Comparison of ENCODE assay signal across 20 cellular contexts in the genomic region with DNA sequence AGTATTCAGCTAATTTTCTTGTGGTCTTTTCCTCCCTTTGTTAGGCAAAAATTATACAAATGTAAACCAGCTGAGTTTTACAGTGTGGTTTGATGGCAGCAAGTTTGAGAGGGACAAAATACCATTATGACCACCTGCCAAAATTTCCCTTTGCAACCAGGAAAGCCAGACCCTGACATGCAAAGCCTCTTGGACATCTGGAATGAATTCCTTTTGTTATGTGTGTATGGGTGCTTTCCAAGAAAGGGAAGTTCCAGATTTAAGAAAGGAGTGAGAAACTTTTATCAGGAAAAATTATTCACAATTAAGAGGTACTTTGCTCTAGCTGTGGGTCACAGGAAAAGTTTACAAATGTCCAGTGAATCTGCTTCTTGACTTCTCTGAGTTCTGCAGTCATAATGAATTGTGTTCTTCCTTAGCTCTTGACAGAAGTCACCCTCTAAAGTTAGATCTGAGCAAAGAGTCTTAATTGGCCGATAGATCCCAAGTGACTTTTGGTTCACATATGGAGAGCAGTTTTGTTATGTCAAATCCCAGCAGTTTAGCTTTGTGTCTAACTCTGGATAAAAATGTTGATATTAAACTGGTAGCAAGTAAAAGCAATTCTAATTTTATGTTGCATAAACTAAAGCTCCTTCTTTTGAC.
DNase-seq lines count a peak whose midpoint lies in the region; ATAC-seq and TF ChIP-seq lines count a peak whose summit lies in the region.
"Had no signal": no experiment of that assay in that cellular context is flagged by ENCODE, and none has a peak within 500 bp of the region (broad histone marks: within the 10 kb centered on the region; RNA-seq: fewer than 3 reads in every experiment).

No MANE protein-coding gene starts in this region.

- no peaks in the 10 kb centered on the region for H3K79me1 ChIP-seq in neuronal stem cell (ENCODE audit: low read depth, low read length)

- H3K4me1 ChIP-seq in neuronal stem cell (ENCODE audit: control insufficient read depth in 2 of 2, insufficient read depth in 1 of 2, low read depth in 1 of 2, low read length in 2 of 2) (peaks cover 3 to 8% of the 10 kb centered on the region in 2 donors), right lobe of liver (peaks cover 3 to 19% (median 13%) of the 10 kb centered on the region in 4 donors)
- H3K4me1 ChIP-seq: colonic mucosa had no signal

- no peak overlapping the region for H3K4me3 ChIP-seq in MG63
- no peak overlapping the region for H3K4me3 ChIP-seq in neuronal stem cell (ENCODE audit: low read length in 2 of 2)
- no peak overlapping the region for H3K4me3 ChIP-seq in right lobe of liver
- H3K4me3 ChIP-seq: colonic mucosa, heart left ventricle, tibial artery had no signal

- ATAC-seq in right lobe of liver = no peak
- ATAC-seq: heart left ventricle, Right ventricle myocardium inferior, T-helper 17 cell had no signal

- no peak overlapping the region for H3K23ac ChIP-seq in neuronal stem cell (ENCODE audit: low read depth, low read length, poor library complexity)

- H3K4me2 ChIP-seq in neuronal stem cell (ENCODE audit: insufficient read depth, low read length, poor library complexity, severe bottlenecking) = no peak overlapping the region

- H3K36me3 ChIP-seq in MG63 = no peaks in the 10 kb centered on the region
- no peaks in the 10 kb centered on the region for H3K36me3 ChIP-seq in neuronal stem cell (replicated peaks in 1 of 2; ENCODE audit: control insufficient read depth in 2 of 2, insufficient read depth in 2 of 2, low read length in 2 of 2)
- no peaks in the 10 kb centered on the region for H3K36me3 ChIP-seq in right lobe of liver
- H3K36me3 ChIP-seq: BE2C, colonic mucosa, heart left ventricle, tibial artery had no signal

- peak overlapping the region; percentile 20 for H2AFZ ChIP-seq in neuronal stem cell (ENCODE audit: low read length)

- H4K8ac ChIP-seq in neuronal stem cell (ENCODE audit: low read depth, low read length) = no peak overlapping the region

- H4K91ac ChIP-seq in neuronal stem cell (ENCODE audit: low read depth, low read length, poor library complexity) = no peak overlapping the region

- H3K27ac ChIP-seq in neuronal stem cell (replicated peaks; ENCODE audit: low read length) = no peak overlapping the region
- no peak overlapping the region for H3K27ac ChIP-seq in right lobe of liver
- H3K27ac ChIP-seq: colonic mucosa, epithelial cell of prostate, heart left ventricle, tibial artery had no signal

- no peak overlapping the region for H2AK5ac ChIP-seq in neuronal stem cell (ENCODE audit: low read depth, low read length)

- TF ChIP-seq CTCF in right lobe of liver (IDR thresholded peaks at IDR 0.05) = no peak

- H2BK5ac ChIP-seq in neuronal stem cell (ENCODE audit: low read length) = no peak overlapping the region

- no peak overlapping the region for H3K18ac ChIP-seq in neuronal stem cell (ENCODE audit: low read length)

- H3K9ac ChIP-seq in neuronal stem cell (ENCODE audit: low read depth, low read length, poor library complexity) = no peak overlapping the region

- no peak overlapping the region for H3K14ac ChIP-seq in neuronal stem cell (ENCODE audit: low read length)

- DNase-seq in EL (peak; percentile 62), MG63 (peak; percentile 23), dedifferentiated amniotic fluid mesenchymal stem cell (ENCODE audit: extremely low spot score) (peak; percentile 46), neuronal stem cell (ENCODE audit: low spot score) (no peak), cerebellum (ENCODE audit: low spot score) (no peak), epidermal melanocyte (ENCODE audit: insufficient read length, low spot score) (no peak), SK-N-DZ (ENCODE audit: low spot score) (no peak), right lobe of liver (no peak)
- DNase-seq: activated B cell treated with CpG ODN at 0.5 μM for 24 hours; amniotic stem cell; BE2C; colonic mucosa; heart left ventricle; NCI-H1092 treated with DMSO at 0.1 percent for 48 hours; nucleus accumbens; stimulated activated CD4-positive, alpha-beta T cell treated with anti-CD3 and anti-CD28 coated beads, Interleukin-4, amount 100 ng/mL, for 4 hours; T-helper 17 cell; tibial artery had no signal

- no peak overlapping the region for H2BK15ac ChIP-seq in neuronal stem cell (ENCODE audit: low read length)

- H3K4ac ChIP-seq in neuronal stem cell (ENCODE audit: low read length) = no peak overlapping the region

- H3K9me3 ChIP-seq in MG63 (no peaks in the 10 kb centered on the region), neuronal stem cell (replicated peaks in 1 of 2; ENCODE audit: control insufficient read depth in 2 of 2, insufficient read depth in 1 of 2, low read depth in 1 of 2, low read length in 2 of 2) (peaks cover 0 to 6% of the 10 kb centered on the region in 2 donors), right lobe of liver (no peaks in the 10 kb centered on the region)
- H3K9me3 ChIP-seq: BE2C, colonic mucosa, heart left ventricle, tibial artery had no signal

- no peak overlapping the region for H2BK12ac ChIP-seq in neuronal stem cell (ENCODE audit: low read length)

- WGBS in neuronal stem cell (ENCODE audit: extremely low coverage in 2 of 2, insufficient read length in 2 of 2, insufficient replicate concordance in 1 of 2), 2 donors = no CpG with 5 or more reads among the region's 1 CpG
- 91% methylated on average over 1 of the region's 1 CpG for WGBS in right lobe of liver (ENCODE audit: insufficient coverage, low coverage, low lambda C conversion rate, missing lambda C conversion rate)

- H3K27me3 ChIP-seq in MG63 = no peaks in the 10 kb centered on the region
- no peaks in the 10 kb centered on the region for H3K27me3 ChIP-seq in neuronal stem cell (ENCODE audit: control insufficient read depth in 3 of 3, insufficient read depth in 3 of 3, low read depth in 1 of 3, low read length in 3 of 3)
- H3K27me3 ChIP-seq in right lobe of liver = no peaks in the 10 kb centered on the region
- H3K27me3 ChIP-seq: BE2C, colonic mucosa, heart left ventricle, tibial artery had no signal

- intact Hi-C loops in right lobe of liver (cut with DNase I) = no loop called here

- TF ChIP-seq POLR2A in right lobe of liver (IDR thresholded peaks at IDR 0.05) = no peak

- H2BK120ac ChIP-seq in neuronal stem cell (ENCODE audit: low read depth, low read length) = no peak overlapping the region

Comparison
In these comparisons a context has a peak if more than half of its experiments do, and no peak if none do; other contexts are left out.
1. DNase-seq: peak in EL (single experiment), MG63 (single experiment) and dedifferentiated amniotic fluid mesenchymal stem cell (single experiment); none in neuronal stem cell (single experiment), cerebellum (single experiment), epidermal melanocyte (single experiment), SK-N-DZ (single experiment) and right lobe of liver (0 of 3).